Comparison of ENCODE assay signal across 8 cellular contexts in the genomic region with DNA sequence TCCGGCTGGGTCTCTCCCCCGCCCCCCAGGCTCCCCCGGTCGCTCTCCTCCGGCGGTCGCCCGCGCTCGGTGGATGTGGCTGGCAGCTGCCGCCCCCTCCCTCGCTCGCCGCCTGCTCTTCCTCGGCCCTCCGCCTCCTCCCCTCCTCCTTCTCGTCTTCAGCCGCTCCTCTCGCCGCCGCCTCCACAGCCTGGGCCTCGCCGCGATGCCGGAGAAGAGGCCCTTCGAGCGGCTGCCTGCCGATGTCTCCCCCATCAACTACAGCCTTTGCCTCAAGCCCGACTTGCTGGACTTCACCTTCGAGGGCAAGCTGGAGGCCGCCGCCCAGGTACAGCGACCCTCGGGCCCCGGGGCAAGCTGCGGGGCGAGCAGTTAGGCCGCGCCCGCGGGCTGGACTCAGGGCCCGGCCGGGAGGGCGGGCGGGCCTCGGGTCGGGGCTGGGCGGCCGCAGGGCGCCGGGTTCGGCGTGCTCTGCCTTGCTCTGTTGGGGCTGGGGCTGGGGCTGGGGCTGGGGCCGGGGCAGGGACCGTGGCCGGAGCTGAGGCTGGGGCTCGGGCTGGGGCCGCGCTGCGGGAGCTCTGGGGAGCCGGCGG. TPM values are rescaled to one million over a fixed set of nuclear protein-coding genes. Genes with fewer than 3 reads are reported as not detected.
DNase-seq lines count a peak whose midpoint lies in the region; ATAC-seq and TF ChIP-seq lines count a peak whose summit lies in the region.
"Not testable (repeated sequence)": the region's sequence is repeated elsewhere in the genome, so short reads cannot be mapped to it uniquely, and the experiment has no call there.

No MANE protein-coding gene starts in this region.

- H3K27me3 Mint-ChIP-seq in CD4-positive, alpha-beta T cell; activated T-cell treated with anti-CD3 and anti-CD28 coated beads, Interleukin-2, amount 50 U/mL, for 72 hours (ENCODE audit: low read depth); memory B cell: not testable (repeated sequence)

- peak in 3 of 10 experiments; percentile 1 to 33 (median 18) for DNase-seq in CD4-positive, alpha-beta T cell
- peak in 1 of 2 donors; percentile 13 for DNase-seq in activated T-cell treated with anti-CD3 and anti-CD28 coated beads, Interleukin-2, amount 50 U/mL, for 72 hours
- peak; percentile 21 to 52 for DNase-seq in memory B cell (ENCODE audit: low spot score in 2 of 2)
- DNase-seq in stimulated activated CD4-positive, alpha-beta T cell treated with anti-CD3 and anti-CD28 coated beads, Interleukin-4, amount 100 ng/mL, for 1 hour, result peak; percentile 5

- H3K36me3 Mint-ChIP-seq in CD4-positive, alpha-beta T cell (ENCODE audit: low read depth); activated T-cell treated with anti-CD3 and anti-CD28 coated beads, Interleukin-2, amount 50 U/mL, for 72 hours (ENCODE audit: insufficient read depth in 2 of 2); memory B cell: not testable (repeated sequence)

- H3K27ac Mint-ChIP-seq in CD4-positive, alpha-beta T cell, result peak overlapping the region; percentile 89
- H3K27ac Mint-ChIP-seq in activated T-cell treated with anti-CD3 and anti-CD28 coated beads, Interleukin-2, amount 50 U/mL, for 72 hours, result not testable (repeated sequence)
- H3K27ac Mint-ChIP-seq in memory B cell, result peak overlapping the region; percentile 86

- CTCF ChIA-PET in CD4-positive, alpha-beta T cell (lab: Charles Lee), result not testable (repeated sequence)

- not testable (repeated sequence) for H4K20me1 ChIP-seq in OCI-LY1 (ENCODE audit: insufficient read depth, low read length)

- not testable (repeated sequence) for H3K9me2 ChIP-seq in OCI-LY1 (ENCODE audit: low read depth, low read length)

- H3K9me3 Mint-ChIP-seq in CD4-positive, alpha-beta T cell; activated T-cell treated with anti-CD3 and anti-CD28 coated beads, Interleukin-2, amount 50 U/mL, for 72 hours; memory B cell: not testable (repeated sequence)

- not testable (repeated sequence) for H3K4me1 ChIP-seq in OCI-LY1 (ENCODE audit: insufficient read depth, low read length, severe bottlenecking); esophagus (ENCODE audit: control insufficient read depth in 2 of 2, insufficient read depth in 2 of 2, low read length in 1 of 2)

- H3K4me1 Mint-ChIP-seq in CD4-positive, alpha-beta T cell (ENCODE audit: low read depth), result peaks cover 12% of the 10 kb centered on the region
- H3K4me1 Mint-ChIP-seq in activated T-cell treated with anti-CD3 and anti-CD28 coated beads, Interleukin-2, amount 50 U/mL, for 72 hours (ENCODE audit: low read depth); memory B cell: not testable (repeated sequence)

- peak overlapping the region; percentile 87 for H3K4me3 ChIP-seq in OCI-LY1 (ENCODE audit: low read depth, low read length, poor library complexity, severe bottlenecking)
- peak overlapping the region; percentile 66 to 75 for H3K4me3 ChIP-seq in esophagus (ENCODE audit: low read depth in 1 of 2, low read length in 2 of 2)

- peak overlapping the region; percentile 77 for H3K9ac ChIP-seq in OCI-LY1 (ENCODE audit: low read length)

- peaks cover 23% of the 10 kb centered on the region for H3K79me2 ChIP-seq in OCI-LY1 (ENCODE audit: insufficient read depth, low read length)

- not testable (repeated sequence) for TF ChIP-seq CTCF in CD4-positive, alpha-beta T cell (IDR thresholded peaks at IDR 0.05); OCI-LY1 (IDR thresholded peaks at IDR 0.05; ENCODE audit: low read length)

- ATAC-seq in CD4-positive, alpha-beta T cell (ENCODE audit: poor library complexity), result peak; percentile 7
- ATAC-seq in GM19397 (IDR thresholded peaks at IDR 0.05; ENCODE audit: unreplicated experiment) (peak; percentile 38), HG03060 (IDR thresholded peaks at IDR 0.05; ENCODE audit: low read depth, unreplicated experiment) (peak; percentile 19), memory B cell (ENCODE audit: low read depth) (peak; percentile 20)
- ATAC-seq in activated T-cell treated with anti-CD3 and anti-CD28 coated beads, Interleukin-2, amount 50 U/mL, for 72 hours (replicated peaks in 1 of 2), result peak; percentile 50 to 56

- peak overlapping the region; percentile 38 for H3K4me3 Mint-ChIP-seq in CD4-positive, alpha-beta T cell
- peak overlapping the region in 1 of 2 donors; percentile 92 for H3K4me3 Mint-ChIP-seq in activated T-cell treated with anti-CD3 and anti-CD28 coated beads, Interleukin-2, amount 50 U/mL, for 72 hours
- H3K4me3 Mint-ChIP-seq in memory B cell, result peak overlapping the region; percentile 41

- intact Hi-C loops in CD4-positive, alpha-beta T cell (cut with DNase I, micrococcal nuclease), result loop anchor here in 1 of 2 experiments (5.0 kb wide), 1 partner anchor 39 kb away; no protein-coding TSS in a partner anchor

- H2AFZ ChIP-seq in OCI-LY1 (ENCODE audit: low read length), result not testable (repeated sequence)

- H3K9me3 ChIP-seq in CD4-positive, alpha-beta T cell (ENCODE audit: control insufficient read depth, low read length); OCI-LY1 (ENCODE audit: low read length); esophagus (ENCODE audit: control insufficient read depth in 2 of 2, insufficient read depth in 1 of 2, low read depth in 1 of 2, low read length in 1 of 2): not testable (repeated sequence)

- H3K27me3 ChIP-seq in CD4-positive, alpha-beta T cell (ENCODE audit: control insufficient read depth, insufficient read depth, low read length); OCI-LY1 (ENCODE audit: insufficient read depth, low read length); esophagus (ENCODE audit: control insufficient read depth in 1 of 2, insufficient read depth in 2 of 2, low read length in 2 of 2): not testable (repeated sequence)

- H3K4me2 ChIP-seq in OCI-LY1 (ENCODE audit: low read length), result peak overlapping the region; percentile 89

- H3K36me3 ChIP-seq in OCI-LY1 (ENCODE audit: insufficient read depth, low read length); esophagus (ENCODE audit: control insufficient read depth in 2 of 2, insufficient read depth in 2 of 2, low read length in 1 of 2): not testable (repeated sequence)

- H3F3A ChIP-seq in OCI-LY1 (ENCODE audit: insufficient read depth, low read length), result not testable (repeated sequence)

- not testable (repeated sequence) for H3K27ac ChIP-seq in CD4-positive, alpha-beta T cell (ENCODE audit: low read depth, low read length)
- H3K27ac ChIP-seq in OCI-LY1 (ENCODE audit: low read depth, low read length, poor library complexity, severe bottlenecking), result peak overlapping the region; percentile 76
- H3K27ac ChIP-seq in esophagus (ENCODE audit: low read depth in 2 of 2, low read length in 1 of 2), result peak overlapping the region; percentile 90 to 95

- 1% methylated on average over 38 of the region's 62 CpGs; no CpG with 5 or more reads in 1 of the 2 donors for WGBS in esophagus, 2 donors

- POLR2A ChIA-PET in CD4-positive, alpha-beta T cell (lab: Charles Lee), result not testable (repeated sequence)

RNA-seq across cellular contexts. Expression of a gene that starts 0.4 kb away (rescaled TPM):
- 10 to 100 TPM; 77.3 to 80.7 TPM for total RNA-seq in CD4-positive, alpha-beta T cell
- 100 to 1,000 TPM; 157 to 163 TPM for total RNA-seq in activated T-cell treated with anti-CD3 and anti-CD28 coated beads, Interleukin-2, amount 50 U/mL, for 72 hours
- 100 to 1,000 TPM; 110 to 115 TPM for polyA plus RNA-seq in esophagus
